Comparison of ENCODE assay signal across 20 cellular contexts in the genomic region with DNA sequence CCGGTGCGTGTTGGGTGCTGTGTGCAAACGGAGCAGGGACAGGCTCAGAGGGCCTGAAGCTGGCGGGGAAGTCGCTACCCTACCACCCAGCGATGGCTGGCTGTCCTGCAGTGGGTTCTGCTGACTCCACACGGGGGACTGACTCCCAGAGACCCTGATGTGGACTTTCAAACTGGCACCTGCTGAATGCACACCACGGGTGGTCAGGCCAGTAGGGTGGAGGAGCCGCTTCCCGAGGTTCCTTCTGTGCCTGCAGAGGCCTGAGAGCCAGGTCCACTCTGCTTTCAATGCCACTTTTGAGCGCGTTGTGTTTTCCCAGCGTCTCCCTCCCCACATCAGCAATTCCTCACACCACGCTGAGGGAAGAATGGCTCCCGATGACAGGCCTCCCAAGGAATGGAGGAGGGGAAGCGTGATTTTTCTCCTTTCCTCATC.
"Had no signal": no experiment of that assay in that cellular context is flagged by ENCODE, and none has a peak within 500 bp of the region (broad histone marks: within the 10 kb centered on the region; RNA-seq: fewer than 3 reads in every experiment).

No MANE protein-coding gene starts in this region.

- H3K4me3 Mint-ChIP-seq: dendritic cell treated with granulocyte-macrophage colony-stimulating factor and Interleukin-4, amounts not matched to agents 40 ng/mL and 50 ng/mL, for 4 days; naive thymus-derived CD8-positive, alpha-beta T cell; stimulated activated memory B cell treated with anti-CD40 and anti-IgM and Interleukin-4, amounts not matched to agents 10 μg/mL and 1 μg/mL and 100 μg/mL, for 72 hours; stimulated activated naive CD8-positive, alpha-beta T cell treated with anti-CD3 and anti-CD28 coated beads, Interleukin-15, Interleukin-2, amounts not matched to agents 100 ng/mL and 50 ng/mL, for 24 hours had no signal

- ATAC-seq: heart left ventricle; left cardiac atrium; mucosa of descending colon; naive thymus-derived CD8-positive, alpha-beta T cell; sciatic nerve; stimulated activated memory B cell treated with anti-CD40 and anti-IgM and Interleukin-4, amounts not matched to agents 10 μg/mL and 1 μg/mL and 100 μg/mL, for 72 hours had no signal

- DNase-seq: cerebellar nuclear complex; erythroblast; foreskin melanocyte; heart left ventricle; hypothalamus; kidney; left cardiac atrium; mucosa of descending colon; naive thymus-derived CD8-positive, alpha-beta T cell; posterior cingulate gyrus; spleen; stimulated activated CD4-positive, alpha-beta T cell treated with anti-CD3 and anti-CD28 coated beads, Interleukin-15, amount 100 ng/mL, for 24 hours; stimulated activated CD4-positive, alpha-beta T cell treated with anti-CD3 and anti-CD28 coated beads, Interleukin-1b, Interleukin-23, amount 100 ng/mL, for 48 hours; stimulated activated CD4-positive, alpha-beta T cell treated with anti-CD3 and anti-CD28 coated beads, Interleukin-4, amount 100 ng/mL, for 24 hours; tibial artery; upper lobe of right lung had no signal

- H3K36me3 Mint-ChIP-seq: naive thymus-derived CD8-positive, alpha-beta T cell; stimulated activated memory B cell treated with anti-CD40 and anti-IgM and Interleukin-4, amounts not matched to agents 10 μg/mL and 1 μg/mL and 100 μg/mL, for 72 hours had no signal

- H3K4me1 Mint-ChIP-seq: stimulated activated memory B cell treated with anti-CD40 and anti-IgM and Interleukin-4, amounts not matched to agents 10 μg/mL and 1 μg/mL and 100 μg/mL, for 72 hours had no signal

- H3K9me3 Mint-ChIP-seq: dendritic cell treated with granulocyte-macrophage colony-stimulating factor and Interleukin-4, amounts not matched to agents 40 ng/mL and 50 ng/mL, for 4 days; stimulated activated naive CD8-positive, alpha-beta T cell treated with anti-CD3 and anti-CD28 coated beads, Interleukin-15, Interleukin-2, amounts not matched to agents 100 ng/mL and 50 ng/mL, for 24 hours had no signal

- H3K27me3 Mint-ChIP-seq: dendritic cell treated with granulocyte-macrophage colony-stimulating factor and Interleukin-4, amounts not matched to agents 40 ng/mL and 50 ng/mL, for 4 days had no signal

- H3K27ac Mint-ChIP-seq: dendritic cell treated with granulocyte-macrophage colony-stimulating factor and Interleukin-4, amounts not matched to agents 40 ng/mL and 50 ng/mL, for 4 days; naive thymus-derived CD8-positive, alpha-beta T cell; stimulated activated memory B cell treated with anti-CD40 and anti-IgM and Interleukin-4, amounts not matched to agents 10 μg/mL and 1 μg/mL and 100 μg/mL, for 72 hours; stimulated activated naive CD8-positive, alpha-beta T cell treated with anti-CD3 and anti-CD28 coated beads, Interleukin-15, Interleukin-2, amounts not matched to agents 100 ng/mL and 50 ng/mL, for 24 hours had no signal
